In the genomic region with DNA sequence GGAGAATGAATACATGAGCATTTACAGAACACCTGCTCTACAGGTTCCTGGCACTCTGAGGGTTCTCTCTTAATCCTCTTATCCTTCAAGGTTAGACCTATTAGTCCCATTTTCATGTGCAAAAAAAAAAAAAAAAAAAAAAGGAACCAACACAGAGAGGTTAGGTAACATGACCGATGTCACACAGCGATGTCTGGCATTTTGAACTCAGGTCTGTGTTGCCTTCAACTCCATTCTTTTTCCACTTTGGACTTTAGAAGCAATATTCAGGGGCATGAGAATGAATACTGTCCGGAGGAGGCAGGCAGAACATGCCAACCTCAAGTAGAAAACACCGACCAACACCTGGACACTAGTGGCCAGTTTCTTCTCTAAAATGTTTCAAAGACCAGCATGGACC, we compare ENCODE assay signal across 11 cellular contexts. TPM values are rescaled to one million over a fixed set of nuclear protein-coding genes. Genes with fewer than 3 reads are reported as not detected.
"Had no signal": no experiment of that assay in that cellular context is flagged by ENCODE, and none has a peak within 500 bp of the region (broad histone marks: within the 10 kb centered on the region; RNA-seq: fewer than 3 reads in every experiment).

No MANE protein-coding gene starts in this region.

- DNase-seq: H7, HFFc6, IMR-90, Kasumi-1, KBM-7 had no signal

- H3K4me3 Mint-ChIP-seq: GM23338, HFFc6 had no signal

- H3K4me2 ChIP-seq: GM23338, KMS-11 had no signal

- H3K27ac Mint-ChIP-seq: GM23338, HFFc6 had no signal

- H3K9ac ChIP-seq: KMS-11 had no signal

- H3K9me3 Mint-ChIP-seq: HFFc6 had no signal

- H3K4me3 ChIP-seq: GM23338, HAP-1 had no signal

- H3K27ac ChIP-seq: HL-60, KMS-11 had no signal

- H3K36me3 ChIP-seq: HAP-1 had no signal

- H2AFZ ChIP-seq: GM23338 had no signal

- H3K9me3 ChIP-seq: HAP-1 had no signal

- ATAC-seq: GM23338, HCT116 had no signal

RNA-seq across cellular contexts. Expression of a gene that starts 10.4 kb away (rescaled TPM):
- total RNA-seq: HT1080, IMR-90 had no signal
- polyA plus RNA-seq: IMR-90 had no signal
